9 cellular contexts compared by ENCODE assay signal in the genomic region with DNA sequence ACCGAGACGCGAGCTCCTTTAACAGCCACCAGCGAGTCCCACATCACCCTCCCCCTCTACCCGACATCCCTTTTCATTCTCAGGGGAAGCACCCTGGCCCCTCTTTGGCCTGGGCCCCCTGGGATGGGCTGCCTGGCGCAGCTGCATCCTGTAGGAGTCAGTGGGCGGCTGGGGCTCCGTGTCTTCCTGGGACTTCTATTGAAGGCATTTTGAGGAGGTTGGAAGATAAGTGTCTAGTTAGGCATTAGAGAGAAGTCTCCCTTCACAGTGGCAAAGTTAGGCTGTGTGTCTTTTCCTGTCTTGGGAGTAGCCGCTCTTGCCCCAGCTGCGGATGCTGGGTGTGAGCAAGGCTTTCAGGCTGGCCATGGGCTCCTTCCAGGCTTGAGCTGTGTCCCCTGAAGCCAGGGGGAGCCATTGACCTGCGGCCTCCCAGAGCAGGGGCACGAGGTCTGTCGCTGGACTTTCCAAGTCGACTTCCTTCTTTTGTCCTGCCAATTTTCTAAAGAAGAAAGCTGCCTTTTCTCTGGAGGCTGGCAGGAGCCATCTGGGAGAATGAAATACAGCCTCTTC. TPM values are rescaled to one million over a fixed set of nuclear protein-coding genes. Genes with fewer than 3 reads are reported as not detected.
A peak's percentile ranks its signal among the peaks of the same experiment; 100 is the strongest.
DNase-seq lines count a peak whose midpoint lies in the region; ATAC-seq and TF ChIP-seq lines count a peak whose summit lies in the region.
"Had no signal": no experiment of that assay in that cellular context is flagged by ENCODE, and none has a peak within 500 bp of the region (broad histone marks: within the 10 kb centered on the region; RNA-seq: fewer than 3 reads in every experiment).

No MANE protein-coding gene starts in this region.

- TF ChIP-seq POLR2A in prostate gland (IDR thresholded peaks at IDR 0.05) = no peak

- WGBS in prostate gland = 40% methylated on average over 14 of the region's 14 CpGs

- 0 out of 2 replicates have a peak, but pooled peaks cover 3% of the 10 kb centered on the region for H3K4me1 ChIP-seq in Panc1 (ENCODE audit: control insufficient read depth, insufficient read depth, low read length)
- no peaks in the 10 kb centered on the region for H3K4me1 ChIP-seq in prostate gland (replicated peaks)

- peak overlapping the region; percentile 82 to 84 (median 84) for H3K27ac Mint-ChIP-seq in nephron

- H3K4me1 Mint-ChIP-seq in nephron = peaks cover 32% of the 10 kb centered on the region

- intact Hi-C loops in Panc1 (cut with micrococcal nuclease; ENCODE audit: unreplicated experiment) (no loop called here), prostate gland (cut with DNase I) (no loop called here)

- peaks cover 15% of the 10 kb centered on the region for H3K36me3 Mint-ChIP-seq in nephron (ENCODE audit: low read depth)

- H3K9me3 Mint-ChIP-seq in nephron = peaks cover 24% of the 10 kb centered on the region

- peak; percentile 75 for TF ChIP-seq CTCF in Panc1 (IDR thresholded peaks at IDR 0.05)
- TF ChIP-seq CTCF in nephron (IDR thresholded peaks at IDR 0.05; ENCODE audit: unreplicated experiment in 3 of 3) = peak in 1 of 3 experiments; percentile 15
- peak in 2 of 4 experiments; percentile 9 to 40 for TF ChIP-seq CTCF in prostate gland (IDR thresholded peaks at IDR 0.05)

- H3K4me3 ChIP-seq in Panc1 (ENCODE audit: low read depth in 2 of 2, low read length in 2 of 2) = no peak overlapping the region
- no peak overlapping the region for H3K4me3 ChIP-seq in prostate gland

- peaks cover 11% of the 10 kb centered on the region for H3K27me3 Mint-ChIP-seq in nephron (ENCODE audit: low read depth)

- H3K27me3 ChIP-seq in Panc1 (ENCODE audit: control insufficient read depth, insufficient read depth, low read length) (no peaks in the 10 kb centered on the region), prostate gland (replicated peaks; ENCODE audit: insufficient read depth) (no peaks in the 10 kb centered on the region)

- H3K27ac ChIP-seq in Panc1 (ENCODE audit: low read length) = no peak overlapping the region
- H3K27ac ChIP-seq in prostate gland = no peak overlapping the region
- H3K27ac ChIP-seq: VCaP had no signal

- CTCF ChIA-PET in Panc1 (lab: Charles Lee) = interaction anchor here (0.6 kb wide), 1 partner anchor 26 kb away, joined by 4 read pairs; no protein-coding TSS in a partner anchor

- DNase-seq in C1 segment of cervical spinal cord (lab: John Stamatoyannopoulos, UW) = peak in 9 of 14 donors; percentile 6 to 70 (median 40)
- DNase-seq in Panc1 (ENCODE audit: low read depth, low spot score) = no peak
- DNase-seq in foreskin melanocyte = peak; percentile 22
- no peak for DNase-seq in prostate gland (ENCODE audit: low spot score)
- DNase-seq in T-helper 9 cell = no peak
- no peak for DNase-seq in NCI-H2029 treated with DMSO at 0.1 percent for 48 hours (lab: John Stamatoyannopoulos, UW)

- H3K4me3 Mint-ChIP-seq in nephron = no peak overlapping the region

- H3K9me3 ChIP-seq in Panc1 (ENCODE audit: control insufficient read depth, insufficient read depth, low read depth, low read length) (peaks cover 7% of the 10 kb centered on the region; the same call in 1 of the 2 replicates), prostate gland (no peaks in the 10 kb centered on the region)

- in situ Hi-C loops in Panc1 (cut with HindIII; ENCODE audit: low pct_unique_long_range_greater_than_20kb, low sequenced_read_pairs) = no loop called here

- no TSS peak for BruUV-seq in Panc1 (replicated peaks; lab: Mats Ljungman, UMichigan)

- ATAC-seq in Panc1 = peak; percentile 78
- no peak for ATAC-seq in GM21619 (IDR thresholded peaks at IDR 0.05; ENCODE audit: unreplicated experiment)

- POLR2A ChIA-PET in Panc1 (lab: Charles Lee) = interaction anchor here (0.6 kb wide), 1 partner anchor 56 kb away, joined by 3 read pairs; no protein-coding TSS in a partner anchor

- H3K36me3 ChIP-seq in Panc1 (ENCODE audit: control insufficient read depth, insufficient read depth, low read length) = no peaks in the 10 kb centered on the region
- no peaks in the 10 kb centered on the region for H3K36me3 ChIP-seq in prostate gland

RNA-seq across cellular contexts. Expression of a gene that starts 18.6 kb away (rescaled TPM):
- 12.3 TPM for total RNA-seq in Panc1 (2021; ENCODE audit: unreplicated experiment)
- 28.7 TPM for polyA plus RNA-seq in Panc1 (2012; ENCODE audit: insufficient read length)
- 10 to 100 TPM in 1 of 2 donors, 1 to 10 TPM in 1; 2.9 to 22.1 TPM for total RNA-seq in prostate gland

Comparison
In these comparisons a context has a peak if more than half of its experiments do, and no peak if none do; other contexts are left out.
1. DNase-seq: peak in C1 segment of cervical spinal cord (9 of 14) and foreskin melanocyte (single experiment); none in Panc1 (single experiment), prostate gland (single experiment), T-helper 9 cell (single experiment) and NCI-H2029 treated with DMSO at 0.1 percent for 48 hours (single experiment).